ENCODE assay signal across 15 cellular contexts in the genomic region with DNA sequence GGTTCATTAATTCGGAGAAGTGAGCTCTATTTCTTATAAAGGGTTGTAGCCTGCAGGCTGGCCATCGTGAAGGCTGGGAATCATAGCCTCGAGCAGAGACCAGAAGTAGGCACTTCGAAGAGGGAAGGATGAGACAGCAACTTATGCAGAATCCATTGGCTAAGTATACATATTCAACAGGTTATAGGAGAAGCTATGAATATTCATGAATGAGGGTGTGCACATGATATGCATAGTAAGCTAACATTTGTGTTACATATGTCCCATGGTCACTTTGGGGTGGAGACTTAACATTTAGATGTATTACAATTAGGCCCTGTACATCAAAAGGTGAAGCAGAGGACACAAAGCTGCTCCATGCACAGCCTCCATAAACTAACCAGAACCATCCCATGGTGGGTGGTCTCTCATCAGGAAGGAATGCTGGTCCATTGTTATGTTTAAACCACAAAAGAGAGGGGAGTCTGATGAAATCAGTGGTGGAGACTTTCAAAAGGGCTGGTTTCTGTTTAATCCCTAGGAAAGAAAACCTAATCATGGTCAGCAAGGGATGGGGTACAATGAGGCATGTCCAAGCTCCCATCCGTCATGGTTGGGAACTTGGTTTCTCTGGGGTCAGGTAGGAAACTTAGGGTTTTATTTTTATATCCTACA.
"Had no signal": no experiment of that assay in that cellular context is flagged by ENCODE, and none has a peak within 500 bp of the region (broad histone marks: within the 10 kb centered on the region; RNA-seq: fewer than 3 reads in every experiment).

No MANE protein-coding gene starts in this region.

- ATAC-seq: activated T-helper 17 cell treated with anti-CD3 and anti-CD28 coated beads, Interleukin-2, amount 50 U/mL, for 72 hours had no signal

- H3K4me3 Mint-ChIP-seq: activated naive CD4-positive, alpha-beta T cell treated with anti-CD3 and anti-CD28 coated beads, Interleukin-2, amount 10 ng/mL, durations not matched to agents 7 days and 5 days; activated T-helper 17 cell treated with anti-CD3 and anti-CD28 coated beads, Interleukin-2, amount 50 U/mL, for 72 hours; T-helper 1 cell treated with Interleukin-12 subunit alpha and Interleukin-12 subunit beta and Interleukin-4 antibody, amounts not matched to agents 30 μg/mL and 1 μg/mL, for 36 hours had no signal

- H3K36me3 Mint-ChIP-seq: activated naive CD4-positive, alpha-beta T cell treated with anti-CD3 and anti-CD28 coated beads, Interleukin-2, amount 10 ng/mL, durations not matched to agents 7 days and 5 days had no signal

- FAIRE-seq: endometrium, small intestine had no signal

- H3K27me3 ChIP-seq: brain microvascular endothelial cell, esophagus muscularis mucosa, right atrium auricular region, thyroid gland, vagina had no signal

- H3K4me1 ChIP-seq: esophagus muscularis mucosa, parathyroid adenoma, right atrium auricular region, thyroid gland, vagina had no signal

- DNase-seq: activated CD4-positive, alpha-beta T cell treated with anti-CD3 and anti-CD28 coated beads, Interleukin-2, amount 50 U/mL, for 1 hour; activated CD4-positive, CD25-positive, alpha-beta regulatory T cell; activated naive CD4-positive, alpha-beta T cell treated with anti-CD3 and anti-CD28 coated beads, Interleukin-2, amount 10 ng/mL, durations not matched to agents 7 days and 5 days; activated T-cell treated with anti-CD3 and anti-CD28 coated beads for 4 hours; brain microvascular endothelial cell; head of caudate nucleus; small intestine; thyroid gland had no signal

- H3K4me3 ChIP-seq: esophagus muscularis mucosa, right atrium auricular region, thyroid gland, vagina had no signal

- H3K9me3 ChIP-seq: esophagus muscularis mucosa, right atrium auricular region, thyroid gland, vagina had no signal

- H3K9ac ChIP-seq: parathyroid adenoma had no signal

- H3K4me1 Mint-ChIP-seq: activated naive CD4-positive, alpha-beta T cell treated with anti-CD3 and anti-CD28 coated beads, Interleukin-2, amount 10 ng/mL, durations not matched to agents 7 days and 5 days; activated T-helper 17 cell treated with anti-CD3 and anti-CD28 coated beads, Interleukin-2, amount 50 U/mL, for 72 hours had no signal

- H3K9me3 Mint-ChIP-seq: activated naive CD4-positive, alpha-beta T cell treated with anti-CD3 and anti-CD28 coated beads, Interleukin-2, amount 10 ng/mL, durations not matched to agents 7 days and 5 days; activated T-helper 17 cell treated with anti-CD3 and anti-CD28 coated beads, Interleukin-2, amount 50 U/mL, for 72 hours; T-helper 1 cell treated with Interleukin-12 subunit alpha and Interleukin-12 subunit beta and Interleukin-4 antibody, amounts not matched to agents 30 μg/mL and 1 μg/mL, for 36 hours had no signal

- H3K27ac Mint-ChIP-seq: activated naive CD4-positive, alpha-beta T cell treated with anti-CD3 and anti-CD28 coated beads, Interleukin-2, amount 10 ng/mL, durations not matched to agents 7 days and 5 days; activated T-helper 17 cell treated with anti-CD3 and anti-CD28 coated beads, Interleukin-2, amount 50 U/mL, for 72 hours; T-helper 1 cell treated with Interleukin-12 subunit alpha and Interleukin-12 subunit beta and Interleukin-4 antibody, amounts not matched to agents 30 μg/mL and 1 μg/mL, for 36 hours had no signal

- H3K27ac ChIP-seq: brain microvascular endothelial cell, esophagus muscularis mucosa, parathyroid adenoma, right atrium auricular region, thyroid gland, vagina had no signal

- H3K36me3 ChIP-seq: brain microvascular endothelial cell, esophagus muscularis mucosa, right atrium auricular region, thyroid gland, vagina had no signal
